Comparison of ENCODE assay signal across 21 cellular contexts in the genomic region with DNA sequence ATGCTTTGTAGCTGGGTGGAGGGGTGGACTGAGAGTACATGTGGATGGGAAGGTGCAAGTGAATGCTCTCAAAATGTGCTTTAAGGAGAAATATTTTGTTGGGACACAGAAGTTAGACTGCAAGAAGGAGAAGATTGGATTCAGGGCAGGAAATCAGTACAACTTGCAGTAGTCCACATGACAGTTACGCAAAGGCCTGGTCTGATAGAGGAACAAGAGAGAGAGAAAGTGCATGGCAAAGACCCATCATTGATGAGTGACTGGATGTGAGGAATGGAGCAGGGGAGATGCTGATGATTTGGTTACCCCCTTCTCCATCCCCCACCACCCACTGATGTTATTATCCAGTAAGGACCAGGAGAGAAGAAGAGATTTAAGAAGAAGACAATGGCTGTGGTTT.
"Had no signal": no experiment of that assay in that cellular context is flagged by ENCODE, and none has a peak within 500 bp of the region (broad histone marks: within the 10 kb centered on the region; RNA-seq: fewer than 3 reads in every experiment).

No MANE protein-coding gene starts in this region.

- DNase-seq: IMR-90, Karpas-422, KG1, MG63, NCI-H1092 treated with DMSO at 0.1 percent for 48 hours, NCI-H1436, NCI-H187, NCI-H2029, NCI-H2081 treated with DMSO at 0.1 percent for 48 hours, NCI-H2171, NCI-H226, NCI-H446, NCI-H510A, NCI-H524 treated with DMSO at 0.1 percent for 48 hours, NCI-H69, NCI-H774, Right ventricle myocardium superior, RPMI8226, SIG-M5 had no signal

- H3K27me3 ChIP-seq: MG63, SJSA1 had no signal

- H3K4me1 ChIP-seq: SJSA1 had no signal

- H3K36me3 ChIP-seq: MG63, SJSA1 had no signal

- H3K4me3 ChIP-seq: MG63, SJSA1, SK-N-MC had no signal

- H3K9me3 ChIP-seq: MG63 had no signal
